ENCODE assay signal across 9 cellular contexts in the genomic region with DNA sequence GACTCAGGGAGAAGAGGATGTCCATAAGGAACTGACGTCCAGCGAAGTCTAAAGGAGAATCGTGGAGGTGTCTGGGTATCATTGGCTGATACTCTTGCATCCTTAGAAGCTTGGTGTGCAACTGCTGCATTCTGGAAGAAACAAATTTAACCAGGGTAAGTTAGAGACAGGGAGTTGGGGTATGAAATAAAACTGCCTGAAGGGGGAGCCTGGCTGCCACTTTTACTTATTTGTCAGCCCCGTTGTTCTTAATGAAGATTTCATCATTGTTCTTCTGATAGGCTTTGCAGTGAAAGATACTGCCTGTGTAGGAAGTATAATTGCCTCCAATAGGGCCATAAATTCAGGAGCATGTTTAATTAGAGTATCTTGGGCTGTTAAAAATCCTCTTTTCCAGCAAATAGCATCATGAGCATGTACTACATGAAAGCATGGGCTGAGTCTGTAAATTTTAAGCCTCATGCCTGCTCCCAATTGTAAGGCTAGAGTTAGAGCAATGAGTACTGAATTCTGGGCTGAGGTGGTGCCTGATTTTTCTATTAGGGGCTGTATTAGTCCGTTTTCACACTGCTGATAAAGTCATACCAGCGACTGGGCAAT.
A peak's percentile ranks its signal among the peaks of the same experiment; 100 is the strongest.
DNase-seq lines count a peak whose midpoint lies in the region; ATAC-seq and TF ChIP-seq lines count a peak whose summit lies in the region.
"Had no signal": no experiment of that assay in that cellular context is flagged by ENCODE, and none has a peak within 500 bp of the region (broad histone marks: within the 10 kb centered on the region; RNA-seq: fewer than 3 reads in every experiment).

No MANE protein-coding gene starts in this region.

- intact Hi-C loops in mucosa of descending colon (cut with DNase I, micrococcal nuclease), result no loop called here

- no peak overlapping the region for H3K27ac ChIP-seq in substantia nigra (ENCODE audit: low read depth, low read length, poor library complexity, severe bottlenecking)

- H3K4me3 ChIP-seq in mucosa of descending colon, result no peak overlapping the region
- H3K4me3 ChIP-seq: K562 had no signal

- H3K4me1 ChIP-seq in mucosa of descending colon (ENCODE audit: low read depth), result no peaks in the 10 kb centered on the region

- H3K9me3 ChIP-seq in mucosa of descending colon, result no peaks in the 10 kb centered on the region

- ATAC-seq in HG03460 (IDR thresholded peaks at IDR 0.05; ENCODE audit: unreplicated experiment), result peak; percentile 82
- ATAC-seq in mucosa of descending colon, result peak; percentile 59
- ATAC-seq: K562 had no signal

- TF ChIP-seq CTCF in mucosa of descending colon (IDR thresholded peaks at IDR 0.05), result no peak

- DNase-seq in COLO668 (lab: John Stamatoyannopoulos, UW; ENCODE audit: unreplicated experiment), result peak; percentile 18
- peak; percentile 0 for DNase-seq in GM19238 (ENCODE audit: insufficient read length, low spot score)
- peak; percentile 23 for DNase-seq in RPMI8226
- peak; percentile 9 for DNase-seq in cerebellar cortex (ENCODE audit: low spot score)
- peak in 1 of 3 donors; percentile 42 for DNase-seq in mucosa of descending colon
- no peak for DNase-seq in substantia nigra (lab: John Stamatoyannopoulos, UW)
- DNase-seq in midbrain (lab: John Stamatoyannopoulos, UW), result no peak

- H3K36me3 ChIP-seq in mucosa of descending colon (ENCODE audit: low read depth), result no peaks in the 10 kb centered on the region

Comparison
In these comparisons a context has a peak if more than half of its experiments do, and no peak if none do; other contexts are left out.
1. DNase-seq: peak in COLO668 (single experiment), GM19238 (single experiment), RPMI8226 (single experiment) and cerebellar cortex (single experiment); none in substantia nigra (0 of 49) and midbrain (single experiment).